ENCODE assay signal across 20 cellular contexts in genomic region chr7:84003191-84003590, GRCh38.
A peak's percentile ranks its signal among the peaks of the same experiment; 100 is the strongest.
DNase-seq lines count a peak whose midpoint lies in the region; ATAC-seq and TF ChIP-seq lines count a peak whose summit lies in the region.
"Had no signal": no experiment of that assay in that cellular context is flagged by ENCODE, and none has a peak within 500 bp of the region (broad histone marks: within the 10 kb centered on the region; RNA-seq: fewer than 3 reads in every experiment).

No MANE protein-coding gene starts in this region.

- DNase-seq in Caco-2 (no peak), SK-N-SH (no peak), hepatocyte (ENCODE audit: low spot score) (no peak), AG08396 (ENCODE audit: low spot score) (no peak)
- DNase-seq: AML-193; BE2C; Calu3; CD4-positive, alpha-beta T cell; CD8-positive, alpha-beta memory T cell; DMS53; DMS79 treated with DMSO at 0.1 percent for 48 hours; GF-D8; H9; HFFc6 had no signal

- H3K9me2 ChIP-seq in SK-N-SH = no peaks in the 10 kb centered on the region
- H3K9me2 ChIP-seq in hepatocyte (replicated peaks; ENCODE audit: insufficient read depth) = no peaks in the 10 kb centered on the region

- POLR2A ChIA-PET in Caco-2 (lab: Charles Lee) = no interaction called here
- POLR2A ChIA-PET in SK-N-SH (lab: Yijun Ruan, JAX) = no interaction called here

- 100% methylated on average over 1 of the region's 1 CpG for WGBS in SK-N-SH (ENCODE audit: low lambda C conversion rate)
- WGBS in hepatocyte (ENCODE audit: low lambda C conversion rate, missing lambda C conversion rate) = 79% methylated on average over 1 of the region's 1 CpG

- H3K9me3 ChIP-seq in Caco-2 = no peaks in the 10 kb centered on the region
- no peaks in the 10 kb centered on the region for H3K9me3 ChIP-seq in SK-N-SH
- H3K9me3 ChIP-seq in hepatocyte (ENCODE audit: low read depth) = no peaks in the 10 kb centered on the region
- H3K9me3 ChIP-seq: BE2C; BLaER1 treated with 17β-estradiol and CSF1 and Interleukin-3, amounts not matched to agents 10 nM and 100 nM had no signal

- CTCF ChIA-PET in Caco-2 (lab: Charles Lee) (no interaction called here), SK-N-SH (lab: Yijun Ruan, JAX) (no interaction called here)

- no peaks in the 10 kb centered on the region for H3F3A ChIP-seq in SK-N-SH (replicated peaks; ENCODE audit: insufficient read depth)

- H3K4me1 ChIP-seq in Caco-2 (peaks cover 18% of the 10 kb centered on the region), SK-N-SH (ENCODE audit: control insufficient read depth in 1 of 2, insufficient read depth in 2 of 2, low read depth in 1 of 2, low read length in 1 of 2) (peaks cover 0 to 3% of the 10 kb centered on the region in 2 experiments; a peak in 2 of 4 replicates), hepatocyte (ENCODE audit: insufficient read depth) (no peaks in the 10 kb centered on the region)
- H3K4me1 ChIP-seq: BLaER1 treated with 17β-estradiol and CSF1 and Interleukin-3, amounts not matched to agents 10 nM and 100 nM had no signal

- H3K9ac ChIP-seq in SK-N-SH = no peak overlapping the region
- H3K9ac ChIP-seq: BLaER1 treated with 17β-estradiol and CSF1 and Interleukin-3, amounts not matched to agents 10 nM and 100 nM had no signal

- no peaks in the 10 kb centered on the region for H3K27me3 ChIP-seq in Caco-2 (replicated peaks; ENCODE audit: control insufficient read depth, insufficient read depth, low read length)
- no peaks in the 10 kb centered on the region for H3K27me3 ChIP-seq in SK-N-SH (ENCODE audit: insufficient read depth)
- no peaks in the 10 kb centered on the region for H3K27me3 ChIP-seq in hepatocyte
- H3K27me3 ChIP-seq: BE2C; BLaER1 treated with 17β-estradiol and CSF1 and Interleukin-3, amounts not matched to agents 10 nM and 100 nM had no signal

- H3K4me3 ChIP-seq in Caco-2 (ENCODE audit: low read depth, low read length) (no peak overlapping the region), SK-N-SH (ENCODE audit: low read depth in 2 of 2, low read length in 1 of 2) (no peak overlapping the region), hepatocyte (no peak overlapping the region)
- H3K4me3 ChIP-seq: BLaER1 treated with 17β-estradiol and CSF1 and Interleukin-3, amounts not matched to agents 10 nM and 100 nM; GM23338 had no signal

- TF ChIP-seq CTCF in Caco-2 (IDR thresholded peaks at IDR 0.05; ENCODE audit: insufficient read depth in 1 of 2, low read depth in 1 of 2, low read length in 1 of 2, severe bottlenecking in 1 of 2, unreplicated experiment in 1 of 2) (no peak), SK-N-SH (IDR thresholded peaks at IDR 0.05) (no peak), hepatocyte (IDR thresholded peaks at IDR 0.05; ENCODE audit: poor library complexity) (no peak)

- H3K27ac ChIP-seq in SK-N-SH (ENCODE audit: low read depth in 2 of 2, low read length in 1 of 2) (no peak overlapping the region), hepatocyte (peak overlapping the region; percentile 12)
- H3K27ac ChIP-seq: 22Rv1; BLaER1 treated with 17β-estradiol and CSF1 and Interleukin-3, amounts not matched to agents 10 nM and 100 nM had no signal

- ATAC-seq in HG03108 (IDR thresholded peaks at IDR 0.05; ENCODE audit: unreplicated experiment) (no peak), HG03280 (IDR thresholded peaks at IDR 0.05; ENCODE audit: unreplicated experiment) (no peak)
- ATAC-seq: GM23338 had no signal

- intact Hi-C loops in Caco-2 (cut with micrococcal nuclease; ENCODE audit: unreplicated experiment) = no loop called here

- no peak for TF ChIP-seq RAD21 in SK-N-SH (IDR thresholded peaks at IDR 0.05; ENCODE audit: low read length)

- H3K79me2 ChIP-seq in SK-N-SH (ENCODE audit: insufficient read depth) (no peaks in the 10 kb centered on the region), hepatocyte (no peaks in the 10 kb centered on the region)

- peaks cover 6% of the 10 kb centered on the region for H3K4me1 Mint-ChIP-seq in Caco-2 (ENCODE audit: low read depth, unreplicated experiment)
- H3K4me1 Mint-ChIP-seq: CD14-positive monocyte; CD8-positive, alpha-beta memory T cell had no signal

- no peak for TF ChIP-seq EP300 in SK-N-SH (IDR thresholded peaks at IDR 0.05; ENCODE audit: borderline replicate concordance in 1 of 2, low read depth in 1 of 2, low read length in 1 of 2)

- H3K27ac Mint-ChIP-seq in Caco-2 (ENCODE audit: unreplicated experiment) = peak overlapping the region; percentile 35
- H3K27ac Mint-ChIP-seq: CD14-positive monocyte; CD4-positive, alpha-beta T cell; CD8-positive, alpha-beta memory T cell; GM23338; HFFc6 had no signal

- H3K36me3 ChIP-seq in Caco-2 (ENCODE audit: control insufficient read depth, insufficient read depth, low read length) = no peaks in the 10 kb centered on the region; the same call in 1 of the 2 replicates
- peaks cover 13 to 41% of the 10 kb centered on the region in 2 experiments for H3K36me3 ChIP-seq in SK-N-SH (replicated peaks in 1 of 2; ENCODE audit: control insufficient read depth in 1 of 2, insufficient read depth in 2 of 2, low read length in 1 of 2)
- H3K36me3 ChIP-seq in hepatocyte (replicated peaks; ENCODE audit: insufficient read depth, low read depth) = no peaks in the 10 kb centered on the region
- H3K36me3 ChIP-seq: BE2C; BLaER1 treated with 17β-estradiol and CSF1 and Interleukin-3, amounts not matched to agents 10 nM and 100 nM had no signal

- no peaks in the 10 kb centered on the region for H4K20me1 ChIP-seq in SK-N-SH (ENCODE audit: insufficient read depth)
- H4K20me1 ChIP-seq in hepatocyte (ENCODE audit: insufficient read depth, poor library complexity, severe bottlenecking) = no peaks in the 10 kb centered on the region
- H4K20me1 ChIP-seq: BLaER1 treated with 17β-estradiol and CSF1 and Interleukin-3, amounts not matched to agents 10 nM and 100 nM had no signal

- no peaks in the 10 kb centered on the region for H3K27me3 Mint-ChIP-seq in Caco-2 (ENCODE audit: insufficient read depth, unreplicated experiment)
- H3K27me3 Mint-ChIP-seq: CD4-positive, alpha-beta T cell; CD8-positive, alpha-beta memory T cell had no signal

- peaks cover 34% of the 10 kb centered on the region for H3K36me3 Mint-ChIP-seq in Caco-2 (ENCODE audit: insufficient read depth, unreplicated experiment)
- H3K36me3 Mint-ChIP-seq: CD14-positive monocyte; CD8-positive, alpha-beta memory T cell had no signal

- no peak overlapping the region for H3K4me3 Mint-ChIP-seq in Caco-2 (ENCODE audit: unreplicated experiment)
- H3K4me3 Mint-ChIP-seq: CD14-positive monocyte; CD4-positive, alpha-beta T cell; CD8-positive, alpha-beta memory T cell; GM23338; H9; HFFc6 had no signal

- H2AFZ ChIP-seq in SK-N-SH (ENCODE audit: low read depth) (no peak overlapping the region), hepatocyte (no peak overlapping the region)
- H2AFZ ChIP-seq: GM23338 had no signal

- BruUV-seq in Caco-2 (replicated peaks; lab: Mats Ljungman, UMichigan) = no TSS peak

- H3K4me2 ChIP-seq in SK-N-SH (no peak overlapping the region), hepatocyte (no peak overlapping the region)
- H3K4me2 ChIP-seq: BLaER1 treated with 17β-estradiol and CSF1 and Interleukin-3, amounts not matched to agents 10 nM and 100 nM had no signal

- H3K9me3 Mint-ChIP-seq in Caco-2 (ENCODE audit: unreplicated experiment) = no peaks in the 10 kb centered on the region
- H3K9me3 Mint-ChIP-seq: CD4-positive, alpha-beta T cell; GM23338; H9; HFFc6 had no signal

TF ChIP-seq in SK-N-SH, 30 proteins besides CTCF, POLR2A, EP300 and RAD21:
- TF ChIP-seq GATA2 (CRISPR knock-in tag; IDR thresholded peaks at IDR 0.05) (peak; percentile 9; the same call in 1 of the 2 replicates), MXI1 (IDR thresholded peaks at IDR 0.05; ENCODE audit: low read depth, low read length) (no peak), TAF1 (IDR thresholded peaks at IDR 0.05; ENCODE audit: borderline replicate concordance, low read depth, low read length) (no peak)
- TF ChIP-seq, protein P1, sequence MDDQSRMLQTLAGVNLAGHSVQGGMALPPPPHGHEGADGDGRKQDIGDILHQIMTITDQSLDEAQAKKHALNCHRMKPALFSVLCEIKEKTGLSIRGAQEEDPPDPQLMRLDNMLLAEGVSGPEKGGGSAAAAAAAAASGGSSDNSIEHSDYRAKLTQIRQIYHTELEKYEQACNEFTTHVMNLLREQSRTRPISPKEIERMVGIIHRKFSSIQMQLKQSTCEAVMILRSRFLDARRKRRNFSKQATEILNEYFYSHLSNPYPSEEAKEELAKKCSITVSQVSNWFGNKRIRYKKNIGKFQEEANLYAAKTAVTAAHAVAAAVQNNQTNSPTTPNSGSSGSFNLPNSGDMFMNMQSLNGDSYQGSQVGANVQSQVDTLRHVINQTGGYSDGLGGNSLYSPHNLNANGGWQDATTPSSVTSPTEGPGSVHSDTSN (IDR thresholded peaks at IDR 0.05) = no peak
